8 cellular contexts compared by ENCODE assay signal in the genomic region with DNA sequence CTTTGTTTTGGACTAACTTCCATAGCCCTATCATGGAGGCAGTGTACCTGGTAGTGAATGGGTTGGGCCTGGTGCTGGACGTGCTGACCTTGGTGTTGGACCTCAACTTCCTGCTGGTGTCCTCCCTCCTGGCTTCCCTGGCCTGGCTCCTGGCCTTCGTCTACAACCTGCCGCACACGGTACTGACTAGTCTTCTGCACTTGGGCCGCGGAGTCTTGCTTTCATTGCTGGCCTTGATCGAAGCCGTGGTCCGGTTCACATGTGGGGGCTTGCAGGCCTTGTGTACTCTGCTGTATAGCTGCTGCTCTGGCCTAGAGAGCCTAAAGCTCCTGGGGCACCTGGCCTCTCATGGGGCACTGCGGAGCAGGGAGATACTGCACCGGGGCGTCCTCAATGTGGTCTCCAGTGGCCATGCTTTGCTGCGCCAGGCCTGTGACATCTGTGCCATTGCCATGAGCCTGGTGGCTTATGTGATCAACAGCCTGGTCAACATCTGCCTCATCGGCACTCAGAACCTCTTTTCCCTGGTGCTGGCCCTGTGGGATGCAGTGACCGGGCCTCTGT.
DNase-seq lines count a peak whose midpoint lies in the region; ATAC-seq and TF ChIP-seq lines count a peak whose summit lies in the region.

No MANE protein-coding gene starts in this region.

- H3K36me3 ChIP-seq in SK-N-MC (ENCODE audit: insufficient read depth, low read length): no peaks in the 10 kb centered on the region; the same call in 1 of the 2 replicates

- no peak for TF ChIP-seq CTCF in foreskin fibroblast (IDR thresholded peaks at IDR 0.05; ENCODE audit: low read depth, low read length)
- TF ChIP-seq CTCF in retinal pigment epithelial cell (conservative IDR thresholded peaks at IDR 0.05; ENCODE audit: low read depth, low read length): no peak

- H3K9ac ChIP-seq in SK-N-MC (ENCODE audit: insufficient read length): peak overlapping the region; percentile 94

- peak overlapping the region; percentile 85 for H3K4me3 ChIP-seq in GM08714 (ENCODE audit: low read length)
- H3K4me3 ChIP-seq in SK-N-MC: peak overlapping the region; percentile 94
- H3K4me3 ChIP-seq in foreskin fibroblast (ENCODE audit: low read depth in 1 of 2, low read length in 2 of 2): peak overlapping the region; percentile 88 to 97
- H3K4me3 ChIP-seq in retinal pigment epithelial cell (ENCODE audit: low read length): peak overlapping the region; percentile 91

- DNase-seq in SK-N-MC (ENCODE audit: low read depth, low spot score): no peak
- DNase-seq in foreskin fibroblast: no peak
- no peak for DNase-seq in retinal pigment epithelial cell (ENCODE audit: low read depth)
- no peak for DNase-seq in GF-D8 (lab: John Stamatoyannopoulos, UW)
- DNase-seq in DMS53 (lab: John Stamatoyannopoulos, UW): no peak
- no peak for DNase-seq in GM19238 (ENCODE audit: insufficient read length, low spot score)

- no peak for ATAC-seq in HG02981 (IDR thresholded peaks at IDR 0.05; ENCODE audit: unreplicated experiment)

- H3K27ac ChIP-seq in SK-N-MC: peak overlapping the region; percentile 67; the same call in 1 of the 2 replicates

- no peaks in the 10 kb centered on the region for H3K9me3 ChIP-seq in SK-N-MC (ENCODE audit: low read depth, low read length)
